Comparison of ENCODE assay signal across 23 cellular contexts in the genomic region with DNA sequence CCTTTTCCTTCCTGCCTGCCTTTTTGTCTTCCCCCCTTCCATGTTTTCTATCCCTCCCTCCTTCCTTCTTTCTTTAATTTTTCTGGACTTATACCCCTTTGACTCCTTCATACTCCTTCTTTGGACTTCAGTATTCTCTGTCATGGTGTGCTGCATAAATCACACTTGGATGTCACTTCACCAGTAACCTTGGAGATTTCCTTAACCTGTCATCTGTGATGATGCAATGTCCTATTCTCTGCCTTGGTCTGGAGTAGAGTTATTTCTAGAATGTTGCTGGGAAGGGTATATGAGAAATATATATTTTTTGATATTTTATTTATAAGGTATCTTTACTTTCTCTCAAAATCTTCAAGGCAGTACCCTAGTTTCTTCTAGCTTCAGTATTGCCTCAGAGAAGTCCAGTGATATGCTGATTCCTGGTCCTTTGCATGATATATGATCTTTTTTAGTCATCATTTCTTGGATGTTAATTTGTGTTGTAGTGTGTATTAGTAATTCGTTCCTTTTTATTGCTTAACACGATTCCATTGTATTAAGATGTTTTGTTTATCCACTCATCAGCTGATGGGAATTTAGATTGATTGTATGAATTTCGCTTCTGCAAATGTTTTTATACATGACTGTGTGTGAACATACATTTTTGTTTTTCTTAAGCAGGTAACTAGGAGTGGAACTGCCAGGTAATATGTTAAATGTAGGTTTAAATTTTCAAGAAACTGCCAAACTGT.
"Had no signal": no experiment of that assay in that cellular context is flagged by ENCODE, and none has a peak within 500 bp of the region (broad histone marks: within the 10 kb centered on the region; RNA-seq: fewer than 3 reads in every experiment).

No MANE protein-coding gene starts in this region.

- FAIRE-seq: astrocyte had no signal

- H3K4me3 ChIP-seq: SJCRH30 had no signal

- DNase-seq: activated CD4-positive, alpha-beta memory T cell treated with anti-CD3 and anti-CD28 coated beads, Interleukin-2, amount 10 ng/mL, durations not matched to agents 7 days and 5 days; activated CD4-positive, alpha-beta T cell treated with anti-CD3 and anti-CD28 coated beads for 36 hours; activated CD4-positive, alpha-beta T cell treated with anti-CD3 and anti-CD28 coated beads, Interleukin-2, amount 50 U/mL, for 1 hour; activated gamma-delta T cell; activated naive CD4-positive, alpha-beta T cell treated with anti-CD3 and anti-CD28 coated beads for 36 hours; activated T-cell treated with anti-CD3 and anti-CD28 coated beads for 4 hours; activated T-cell treated with anti-CD3 and anti-CD28 coated beads, Interleukin-2, amount 50 U/mL, for 48 hours; amygdala; MM.1S; NCI-H1105; NCI-H1436; NCI-H1694 treated with DMSO at 0.1 percent for 48 hours; NCI-H2029 treated with DMSO at 0.1 percent for 48 hours; NCI-H446; NCI-H524; Right ventricle myocardium superior; RPMI8226; SJCRH30; SK-N-SH; T-helper 1 cell; WERI-Rb-1 had no signal

- H3K27ac ChIP-seq: SJCRH30, WERI-Rb-1 had no signal

- H3K9me3 ChIP-seq: SJCRH30, SK-N-SH had no signal

- H3K4me1 ChIP-seq: SJCRH30 had no signal

- H3K36me3 ChIP-seq: SJCRH30, WERI-Rb-1 had no signal

- ATAC-seq: activated CD4-positive, alpha-beta T cell treated with anti-CD3 and anti-CD28 coated beads for 36 hours; activated T-helper 17 cell treated with anti-CD3 and anti-CD28 coated beads, Interleukin-2, amount 50 U/mL, for 72 hours had no signal

- H3K27me3 ChIP-seq: SJCRH30 had no signal
